In the genomic region with DNA sequence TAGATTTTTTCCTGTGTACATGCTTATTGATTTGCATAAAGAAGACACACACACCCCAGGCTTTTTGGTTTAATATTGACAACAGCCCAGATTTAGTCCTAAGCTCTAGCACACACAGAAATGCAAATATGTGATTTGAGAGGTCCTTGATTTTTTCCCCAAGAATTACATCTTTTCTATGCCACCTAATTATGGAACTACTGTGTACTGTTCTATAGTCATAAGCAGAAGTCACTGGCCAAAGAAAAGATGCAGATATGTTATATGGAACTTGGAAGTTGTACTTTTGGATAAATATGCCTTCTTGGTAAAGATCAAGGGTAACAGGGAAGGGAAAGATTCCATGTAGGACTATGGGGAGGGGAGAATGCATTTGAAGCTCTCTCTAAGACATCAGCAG, we compare ENCODE assay signal across 15 cellular contexts.
DNase-seq lines count a peak whose midpoint lies in the region; ATAC-seq and TF ChIP-seq lines count a peak whose summit lies in the region.
"Had no signal": no experiment of that assay in that cellular context is flagged by ENCODE, and none has a peak within 500 bp of the region (broad histone marks: within the 10 kb centered on the region; RNA-seq: fewer than 3 reads in every experiment).

No MANE protein-coding gene starts in this region.

- peaks cover 4% of the 10 kb centered on the region for H3K36me3 Mint-ChIP-seq in nephron progenitor cell (ENCODE audit: low read depth)

- no peaks in the 10 kb centered on the region for H3K9me3 Mint-ChIP-seq in nephron progenitor cell
- H3K9me3 Mint-ChIP-seq: activated CD4-positive, alpha-beta T cell treated with anti-CD3 and anti-CD28 coated beads, Interleukin-2, amount 10 ng/mL, durations not matched to agents 24 days and 14 days; type B pancreatic cell had no signal

- H3K27ac Mint-ChIP-seq in nephron progenitor cell = peak overlapping the region; percentile 31
- H3K27ac Mint-ChIP-seq: activated CD4-positive, alpha-beta T cell treated with anti-CD3 and anti-CD28 coated beads, Interleukin-2, amount 10 ng/mL, durations not matched to agents 24 days and 14 days had no signal

- no peaks in the 10 kb centered on the region for H3K9me3 ChIP-seq in stomach
- H3K9me3 ChIP-seq: neutrophil, SJCRH30 had no signal

- peak overlapping the region in 2 of 5 donors; percentile 22 to 33 for H3K27ac ChIP-seq in stomach
- H3K27ac ChIP-seq: epithelial cell of prostate, neutrophil, SJCRH30 had no signal

- no peaks in the 10 kb centered on the region for H3K27me3 ChIP-seq in stomach
- H3K27me3 ChIP-seq: SJCRH30 had no signal

- H3K4me1 Mint-ChIP-seq in nephron progenitor cell = peaks cover 84% of the 10 kb centered on the region

- ATAC-seq in GM19025 (IDR thresholded peaks at IDR 0.05; ENCODE audit: low read depth, unreplicated experiment) (peak; percentile 19), HG02588 (IDR thresholded peaks at IDR 0.05; ENCODE audit: unreplicated experiment) (peak; percentile 40), HG03460 (IDR thresholded peaks at IDR 0.05; ENCODE audit: unreplicated experiment) (peak; percentile 33)

- peaks cover 10 to 61% (median 47%) of the 10 kb centered on the region in 4 donors for H3K4me1 ChIP-seq in stomach

- peak overlapping the region; percentile 38 for H3K4me3 Mint-ChIP-seq in nephron progenitor cell
- H3K4me3 Mint-ChIP-seq: activated CD4-positive, alpha-beta T cell treated with anti-CD3 and anti-CD28 coated beads, Interleukin-2, amount 10 ng/mL, durations not matched to agents 24 days and 14 days had no signal

- H3K36me3 ChIP-seq in stomach = no peaks in the 10 kb centered on the region
- H3K36me3 ChIP-seq: neutrophil, SJCRH30 had no signal

- H3K4me3 ChIP-seq in stomach = no peak overlapping the region
- H3K4me3 ChIP-seq: SJCRH30 had no signal

- TF ChIP-seq CTCF in nephron progenitor cell (IDR thresholded peaks at IDR 0.05) (no peak), stomach (IDR thresholded peaks at IDR 0.05) (no peak)

- H3K27me3 Mint-ChIP-seq in nephron progenitor cell (ENCODE audit: low read depth, poor library complexity) = no peaks in the 10 kb centered on the region
- H3K27me3 Mint-ChIP-seq: type B pancreatic cell had no signal

- DNase-seq in nephron progenitor cell (no peak), SW480 (ENCODE audit: low spot score) (no peak), stomach (no peak), hepatic stellate cell (ENCODE audit: low spot score) (no peak)
- no peak for DNase-seq in stimulated activated CD4-positive, alpha-beta T cell treated with anti-CD3 and anti-CD28 coated beads, Interleukin-1b, Interleukin-23, amount 100 ng/mL, for 48 hours
- DNase-seq: activated CD4-positive, alpha-beta T cell treated with anti-CD3 and anti-CD28 coated beads, Interleukin-2, amount 10 ng/mL, durations not matched to agents 24 days and 14 days; aorta; NCI-H2029 treated with DMSO at 0.1 percent for 48 hours had no signal

- intact Hi-C loops in stomach (cut with DNase I; ENCODE audit: low total_unique reads) = no loop called here

- TF ChIP-seq POLR2A in stomach (IDR thresholded peaks at IDR 0.05) = no peak

- TF ChIP-seq EP300 in stomach (IDR thresholded peaks at IDR 0.05) = no peak
